23 cellular contexts compared by ENCODE assay signal in genomic region chr7:11607676-11608075, GRCh38.
DNase-seq lines count a peak whose midpoint lies in the region; ATAC-seq, FAIRE-seq and TF ChIP-seq lines count a peak whose summit lies in the region.
"Had no signal": no experiment of that assay in that cellular context is flagged by ENCODE, and none has a peak within 500 bp of the region (broad histone marks: within the 10 kb centered on the region; RNA-seq: fewer than 3 reads in every experiment).

No MANE protein-coding gene starts in this region.

- TF ChIP-seq CTCF in endothelial cell of umbilical vein (IDR thresholded peaks at IDR 0.05; ENCODE audit: extremely low read depth in 1 of 2, insufficient read depth in 1 of 2, low read depth in 1 of 2, low read length in 2 of 2), result no peak

- H3K4me1 ChIP-seq in endothelial cell of umbilical vein (ENCODE audit: control insufficient read depth, extremely low read depth, insufficient read depth, low read length) (peaks cover 14% of the 10 kb centered on the region), HAP-1 (peaks cover 14% of the 10 kb centered on the region)
- H3K4me1 ChIP-seq: transverse colon had no signal

- H3K4me3 ChIP-seq in endothelial cell of umbilical vein (replicated peaks in 1 of 3; ENCODE audit: insufficient read depth in 1 of 3, low read depth in 1 of 3, low read length in 3 of 3) (no peak overlapping the region), HAP-1 (no peak overlapping the region)
- H3K4me3 ChIP-seq: mucosa of descending colon, smooth muscle cell, transverse colon had no signal

- CTCF ChIA-PET in endothelial cell of umbilical vein (lab: Charles Lee), result interaction anchor here (0.8 to 1.0 kb wide), 2 partner anchors 9 to 224 kb away, joined by 5 read pairs; partner anchors contain the start of gene THSD7A

- DNase-seq in G401 (ENCODE audit: low spot score) (peak; percentile 11), NCI-H1092 treated with DMSO at 0.1 percent for 48 hours (lab: John Stamatoyannopoulos, UW) (peak; percentile 84), NCI-H82 treated with DMSO at 0.1 percent for 48 hours (lab: John Stamatoyannopoulos, UW; ENCODE audit: unreplicated experiment) (peak; percentile 11), endothelial cell of umbilical vein (ENCODE audit: low read depth, low spot score) (peak; percentile 89), DMS79 treated with DMSO at 0.1 percent for 48 hours (lab: John Stamatoyannopoulos, UW) (no peak), HAP-1 (ENCODE audit: low spot score in 2 of 2) (no peak)
- DNase-seq: activated CD4-positive, alpha-beta T cell treated with anti-CD3 and anti-CD28 coated beads for 1 hour; activated CD8-positive, alpha-beta memory T cell treated with anti-CD3 and anti-CD28 coated beads for 24 hours; activated naive CD4-positive, alpha-beta T cell treated with anti-CD3 and anti-CD28 coated beads, Interleukin-2, amount 50 U/mL, for 16 hours; activated T-cell treated with anti-CD3 and anti-CD28 coated beads, Interleukin-2, amount 50 U/mL, for 48 hours; CD8-positive, alpha-beta memory T cell; cerebellar nuclear complex; effector memory CD8-positive, alpha-beta T cell; EL; HCEC 1CT; KG1; mucosa of descending colon; stimulated activated CD4-positive, alpha-beta T cell treated with anti-CD3 and anti-CD28 coated beads, Interleukin-4, amount 100 ng/mL, for 24 hours; SW 1271; transverse colon had no signal

- in situ Hi-C loops in G401 (cut with HindIII; ENCODE audit: low sequenced_read_pairs) (no loop called here), HAP-1 (cut with MboI; ENCODE audit: low sequenced_read_pairs) (no loop called here)

- dilution Hi-C loops in endothelial cell of umbilical vein (cut with MboI; ENCODE audit: extremely low pct_ligation_motif_present, low sequenced_read_pairs), result no loop called here

- H3K27ac ChIP-seq in endothelial cell of umbilical vein (ENCODE audit: insufficient read depth, low read depth, low read length), result no peak overlapping the region
- H3K27ac ChIP-seq: transverse colon had no signal

- H3K79me2 ChIP-seq in endothelial cell of umbilical vein (ENCODE audit: control insufficient read depth, insufficient read depth, low read length), result no peaks in the 10 kb centered on the region

- H3K9me1 ChIP-seq in endothelial cell of umbilical vein (replicated peaks; ENCODE audit: control insufficient read depth, extremely low read depth, insufficient read depth, low read length), result no peaks in the 10 kb centered on the region

- no TSS peak for BruUV-seq in endothelial cell of umbilical vein (replicated peaks; lab: Mats Ljungman, UMichigan)

- no peak overlapping the region for H3K9ac ChIP-seq in endothelial cell of umbilical vein (replicated peaks; ENCODE audit: extremely low read depth, insufficient read depth, low read length)

- FAIRE-seq in endothelial cell of umbilical vein (lab: Jason Lieb, UNC), result no peak

- H3K4me2 ChIP-seq in endothelial cell of umbilical vein (ENCODE audit: insufficient read depth, low read length), result no peak overlapping the region
- H3K4me2 ChIP-seq: smooth muscle cell had no signal

- intact Hi-C loops in endothelial cell of umbilical vein (cut with micrococcal nuclease), result loop anchor here (2.0 to 5.0 kb wide), 3 partner anchors 15 to 225 kb away; partner anchors contain the start of gene THSD7A

- H4K20me1 ChIP-seq in endothelial cell of umbilical vein (replicated peaks; ENCODE audit: control insufficient read depth, extremely low read depth, insufficient read depth, low read length), result no peaks in the 10 kb centered on the region

- no peak for ATAC-seq in HG03460 (IDR thresholded peaks at IDR 0.05; ENCODE audit: unreplicated experiment)
- ATAC-seq: effector memory CD8-positive, alpha-beta T cell; left lobe of liver; mucosa of descending colon had no signal

- H3K9me3 ChIP-seq in endothelial cell of umbilical vein (replicated peaks; ENCODE audit: control insufficient read depth, insufficient read depth, low read length) (no peaks in the 10 kb centered on the region), HAP-1 (no peaks in the 10 kb centered on the region)
- H3K9me3 ChIP-seq: mucosa of descending colon, transverse colon had no signal

- POLR2A ChIA-PET in endothelial cell of umbilical vein (lab: Charles Lee), result no interaction called here

- no peak overlapping the region for H2AFZ ChIP-seq in endothelial cell of umbilical vein (ENCODE audit: low read depth, low read length)

- no peak for TF ChIP-seq POLR2A in endothelial cell of umbilical vein (IDR thresholded peaks at IDR 0.05; ENCODE audit: low read depth, low read length)

- H3K36me3 ChIP-seq in endothelial cell of umbilical vein (ENCODE audit: control insufficient read depth in 2 of 2, extremely low read depth in 1 of 2, insufficient read depth in 2 of 2, low read length in 2 of 2) (no peaks in the 10 kb centered on the region), HAP-1 (replicated peaks) (no peaks in the 10 kb centered on the region)
- H3K36me3 ChIP-seq: transverse colon had no signal

- no peaks in the 10 kb centered on the region for H3K27me3 ChIP-seq in endothelial cell of umbilical vein (ENCODE audit: control insufficient read depth in 2 of 2, insufficient read depth in 2 of 2, low read length in 2 of 2)
- no peaks in the 10 kb centered on the region for H3K27me3 ChIP-seq in HAP-1 (ENCODE audit: low read depth)
- H3K27me3 ChIP-seq: transverse colon had no signal

TF ChIP-seq in endothelial cell of umbilical vein, 7 proteins besides CTCF, POLR2A, EP300 and RAD21:
- TF ChIP-seq MYC (IDR thresholded peaks at IDR 0.05; ENCODE audit: low read depth, low read length) (no peak), POLR2AphosphoS5 (IDR thresholded peaks at IDR 0.05; ENCODE audit: insufficient read depth, low read depth, low read length) (no peak), FOS (IDR thresholded peaks at IDR 0.05; ENCODE audit: borderline replicate concordance, insufficient read depth, low read length) (no peak), GATA2 (IDR thresholded peaks at IDR 0.05; ENCODE audit: insufficient read depth, insufficient read length, low read depth, low read length) (no peak), JUN (IDR thresholded peaks at IDR 0.05; ENCODE audit: borderline replicate concordance, insufficient read depth, insufficient read length, low read depth) (no peak), EZH2 (IDR thresholded peaks at IDR 0.05; ENCODE audit: borderline replicate concordance, low read depth, low read length, severe bottlenecking) (no peak), MAX (IDR thresholded peaks at IDR 0.05; ENCODE audit: insufficient read depth, insufficient read length) (no peak)

Comparison
In these comparisons a context has a peak if more than half of its experiments do, and no peak if none do; other contexts are left out.
1. DNase-seq: peak in G401 (single experiment), NCI-H1092 treated with DMSO at 0.1 percent for 48 hours (single experiment), NCI-H82 treated with DMSO at 0.1 percent for 48 hours (single experiment) and endothelial cell of umbilical vein (single experiment); none in DMS79 treated with DMSO at 0.1 percent for 48 hours (single experiment) and HAP-1 (0 of 2).